In the genomic region with DNA sequence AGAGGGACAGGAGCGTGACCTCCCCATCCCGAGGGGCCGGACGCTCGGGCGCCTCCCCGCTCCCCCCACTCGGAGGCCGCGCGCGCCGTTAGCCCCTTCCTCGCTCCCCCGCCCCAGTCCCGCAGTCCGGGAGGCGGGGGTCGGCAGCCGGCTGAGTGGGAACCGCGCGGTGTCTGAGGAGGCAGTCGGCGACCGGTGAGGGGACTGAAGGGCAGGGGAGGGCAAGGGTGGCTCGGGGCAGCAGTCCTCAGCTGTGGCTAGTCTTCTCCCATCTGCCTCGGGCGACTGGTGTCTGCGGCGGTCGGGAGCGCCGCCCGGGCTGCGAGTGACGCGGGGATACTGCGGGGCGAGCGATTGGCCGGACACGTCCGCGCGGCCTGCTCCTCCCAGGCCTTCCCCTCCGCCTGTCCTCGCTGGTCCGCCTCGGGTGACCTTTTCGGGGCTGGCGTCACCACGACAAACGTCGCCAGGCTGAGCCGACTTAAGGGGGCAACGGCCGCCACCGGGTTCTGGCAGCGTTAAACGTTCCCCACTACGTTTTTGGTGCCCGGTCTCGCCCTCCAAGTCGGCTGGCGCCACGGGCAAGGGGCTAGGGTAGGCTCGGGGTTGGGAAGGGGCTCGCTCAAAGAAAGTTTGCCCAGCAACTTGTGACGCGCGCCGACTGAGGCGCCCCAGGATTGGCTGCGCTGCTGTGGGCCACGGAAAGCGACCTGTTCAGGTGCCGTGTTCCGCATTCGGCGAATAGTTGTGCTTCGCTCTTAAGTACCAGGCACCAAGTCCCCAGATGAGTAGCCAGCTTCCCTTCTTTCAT, we compare ENCODE assay signal across 8 cellular contexts. TPM values are rescaled to one million over a fixed set of nuclear protein-coding genes. Genes with fewer than 3 reads are reported as not detected.
DNase-seq lines count a peak whose midpoint lies in the region; TF ChIP-seq lines count a peak whose summit lies in the region.

No MANE protein-coding gene starts in this region.

- H3K9ac ChIP-seq in neuronal stem cell (ENCODE audit: low read depth, low read length, poor library complexity), result peak overlapping the region; percentile 99

- H3K36me3 ChIP-seq in neuronal stem cell (replicated peaks in 1 of 2; ENCODE audit: control insufficient read depth in 2 of 2, insufficient read depth in 2 of 2, low read length in 2 of 2), result peaks cover 4 to 16% of the 10 kb centered on the region in 2 donors

- peaks cover 3% of the 10 kb centered on the region for H3K79me1 ChIP-seq in neuronal stem cell (ENCODE audit: low read depth, low read length)

- no peak overlapping the region for H2BK120ac ChIP-seq in neuronal stem cell (ENCODE audit: low read depth, low read length)

- DNase-seq in G401 (ENCODE audit: low spot score) (peak; percentile 92), H4 (ENCODE audit: low spot score) (peak; percentile 77), LNCaP clone FGC (ENCODE audit: low read depth) (peak; percentile 90), SHP77 (lab: John Stamatoyannopoulos, UW) (peak; percentile 64 to 83), foreskin melanocyte (peak; percentile 84), neuronal stem cell (ENCODE audit: low spot score) (peak; percentile 87), substantia nigra (lab: John Stamatoyannopoulos, UW) (peak; percentile 50 to 98 (median 92))
- peak; percentile 49 to 76 (median 63) for DNase-seq in activated naive CD4-positive, alpha-beta T cell (lab: John Stamatoyannopoulos, UW)

- H2AK5ac ChIP-seq in neuronal stem cell (ENCODE audit: low read depth, low read length), result peak overlapping the region; percentile 24

- H3K27me3 ChIP-seq in neuronal stem cell (ENCODE audit: control insufficient read depth in 3 of 3, insufficient read depth in 3 of 3, low read depth in 1 of 3, low read length in 3 of 3), result no peaks in the 10 kb centered on the region

- peaks cover 4% of the 10 kb centered on the region in 2 donors for H3K4me1 ChIP-seq in neuronal stem cell (ENCODE audit: control insufficient read depth in 2 of 2, insufficient read depth in 1 of 2, low read depth in 1 of 2, low read length in 2 of 2)

- H2BK12ac ChIP-seq in neuronal stem cell (ENCODE audit: low read length), result no peak overlapping the region

- peak overlapping the region; percentile 72 for H3K4me2 ChIP-seq in neuronal stem cell (ENCODE audit: insufficient read depth, low read length, poor library complexity, severe bottlenecking)

- peak overlapping the region; percentile 91 for H3K18ac ChIP-seq in neuronal stem cell (ENCODE audit: low read length)

- H3K4ac ChIP-seq in neuronal stem cell (ENCODE audit: low read length), result peak overlapping the region; percentile 1

- in situ Hi-C loops in G401 (cut with HindIII; ENCODE audit: low sequenced_read_pairs), result no loop called here

- no peak overlapping the region for H2BK15ac ChIP-seq in neuronal stem cell (ENCODE audit: low read length)

- peak overlapping the region; percentile 81 for H3K4me3 ChIP-seq in LNCaP clone FGC (ENCODE audit: low read depth, low read length)
- H3K4me3 ChIP-seq in neuronal stem cell (ENCODE audit: low read length in 2 of 2), result peak overlapping the region; percentile 82 to 98

- H4K8ac ChIP-seq in neuronal stem cell (ENCODE audit: low read depth, low read length), result no peak overlapping the region

- H3K27ac ChIP-seq in neuronal stem cell (replicated peaks; ENCODE audit: low read length) (peak overlapping the region; percentile 75), substantia nigra (ENCODE audit: low read depth, low read length, poor library complexity, severe bottlenecking) (peak overlapping the region; percentile 99)

- H4K91ac ChIP-seq in neuronal stem cell (ENCODE audit: low read depth, low read length, poor library complexity), result no peak overlapping the region

- no peak for TF ChIP-seq CTCF in LNCaP clone FGC (IDR thresholded peaks at IDR 0.05; ENCODE audit: control insufficient read depth, extremely low read depth, insufficient read depth)

- H2BK5ac ChIP-seq in neuronal stem cell (ENCODE audit: low read length), result peak overlapping the region; percentile 91

- H2AFZ ChIP-seq in neuronal stem cell (ENCODE audit: low read length), result peak overlapping the region; percentile 94

- peak overlapping the region; percentile 78 for H3K14ac ChIP-seq in neuronal stem cell (ENCODE audit: low read length)

- no peaks in the 10 kb centered on the region for H3K9me3 ChIP-seq in neuronal stem cell (replicated peaks in 1 of 2; ENCODE audit: control insufficient read depth in 2 of 2, insufficient read depth in 1 of 2, low read depth in 1 of 2, low read length in 2 of 2)

- H3K23ac ChIP-seq in neuronal stem cell (ENCODE audit: low read depth, low read length, poor library complexity), result peak overlapping the region; percentile 37

- WGBS in neuronal stem cell (ENCODE audit: extremely low coverage in 2 of 2, insufficient read length in 2 of 2, insufficient replicate concordance in 1 of 2), 2 donors, result no CpG with 5 or more reads among the region's 82 CpGs

RNA-seq across cellular contexts. Expression of gene ZNF672, which starts 0.5 kb away (rescaled TPM):
- 57.1 and 63.1 TPM in 2 replicates for total RNA-seq in G401 (2014; rRNA removed; shearing (Covaris generic))
- total RNA-seq in H4 (2014; rRNA removed; shearing (Covaris generic)), result 14.4 and 14.7 TPM in 2 replicates
- 32.2 TPM for polyA plus RNA-seq in neuronal stem cell (2013, experiment 1 of 2)
- polyA plus RNA-seq in neuronal stem cell (2013, experiment 2 of 2), result 32.8 TPM

RNA-seq across cellular contexts. Expression of gene SH3BP5L, which starts 12.8 kb away (rescaled TPM):
- 23.1 and 24.6 TPM in 2 replicates for total RNA-seq in G401 (2014; rRNA removed; shearing (Covaris generic))
- total RNA-seq in H4 (2014; rRNA removed; shearing (Covaris generic)), result 9.1 and 10.0 TPM in 2 replicates
- polyA plus RNA-seq in neuronal stem cell (2013, experiment 1 of 2), result 18.4 TPM
- polyA plus RNA-seq in neuronal stem cell (2013, experiment 2 of 2), result 18.3 TPM

RNA-seq across cellular contexts. Expression of gene ZNF692, which starts 20.3 kb away (rescaled TPM):
- 7.9 and 12.7 TPM in 2 replicates for total RNA-seq in G401 (2014; rRNA removed; shearing (Covaris generic))
- 5.2 and 5.3 TPM in 2 replicates for total RNA-seq in H4 (2014; rRNA removed; shearing (Covaris generic))
- polyA plus RNA-seq in neuronal stem cell (2013, experiment 1 of 2), result 43.3 TPM
- 39.1 TPM for polyA plus RNA-seq in neuronal stem cell (2013, experiment 2 of 2)

Comparison
In these comparisons a context has a peak if more than half of its experiments do, and no peak if none do; other contexts are left out.
1. Peak in every context shown above with its lines: DNase-seq, H3K4me3 ChIP-seq and H3K27ac ChIP-seq.